ENCODE assay signal across 8 cellular contexts in the genomic region with DNA sequence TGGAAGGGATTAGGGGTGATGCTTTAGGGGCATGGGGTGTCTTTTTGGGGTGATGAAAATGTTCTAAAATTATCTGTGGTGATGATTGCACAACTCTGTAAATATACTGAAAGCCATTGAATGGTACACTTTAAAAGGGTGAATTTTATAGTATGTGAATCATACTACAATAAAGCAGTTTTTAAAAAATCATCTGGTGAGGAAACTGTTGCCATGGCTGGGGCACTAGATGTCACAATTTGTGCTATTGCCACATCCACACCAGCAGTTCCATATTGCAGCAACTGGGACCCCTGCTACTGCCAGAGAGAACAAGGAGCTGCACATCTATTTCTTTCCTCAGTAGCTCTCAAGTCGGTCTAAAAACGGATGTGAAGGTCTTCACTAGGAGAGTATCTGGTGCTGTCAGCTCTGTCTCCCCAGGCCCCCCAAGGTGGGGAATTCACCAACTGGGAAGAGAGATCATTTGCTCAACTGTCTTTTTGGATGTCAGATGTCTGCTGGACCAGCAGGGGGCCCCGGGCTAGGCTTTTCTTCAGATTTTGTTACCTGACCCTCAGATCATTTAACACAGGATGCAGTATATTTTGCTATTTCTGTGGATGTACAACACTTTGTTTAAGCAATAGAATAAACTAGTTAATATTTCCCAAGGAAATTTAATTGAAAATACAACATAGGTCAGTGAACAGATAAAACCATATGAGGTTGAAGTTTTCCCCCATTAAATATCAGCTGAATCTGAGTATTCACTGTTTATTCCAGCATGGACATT. TPM values are rescaled to one million over a fixed set of nuclear protein-coding genes. Genes with fewer than 3 reads are reported as not detected.
A peak's percentile ranks its signal among the peaks of the same experiment; 100 is the strongest.
DNase-seq lines count a peak whose midpoint lies in the region; ATAC-seq and TF ChIP-seq lines count a peak whose summit lies in the region.

No MANE protein-coding gene starts in this region.

- TF ChIP-seq CTCF in A673 (conservative IDR thresholded peaks at IDR 0.05; ENCODE audit: low read depth, low read length) (peak; percentile 62), GM13976 (IDR thresholded peaks at IDR 0.05; ENCODE audit: borderline replicate concordance, control extremely low read depth, extremely low read depth, insufficient read depth, missing control alignments) (peak; percentile 15), progenitor cell of endocrine pancreas (IDR thresholded peaks at IDR 0.05; ENCODE audit: unreplicated experiment) (peak; percentile 76)

- H3K4me1 ChIP-seq in A673 (ENCODE audit: insufficient read depth, low read length, poor library complexity, severe bottlenecking) = no peaks in the 10 kb centered on the region
- no peaks in the 10 kb centered on the region for H3K4me1 ChIP-seq in SJCRH30

- peaks cover 3% of the 10 kb centered on the region for H3K36me3 Mint-ChIP-seq in progenitor cell of endocrine pancreas (ENCODE audit: insufficient read depth)

- H3K27ac ChIP-seq in A673 (ENCODE audit: low read depth, low read length, poor library complexity, severe bottlenecking) (no peak overlapping the region), SJCRH30 (no peak overlapping the region)

- POLR2A ChIA-PET in A673 (lab: Charles Lee; ENCODE audit: low non-redundant PET) = no interaction called here

- no peaks in the 10 kb centered on the region for H3K27me3 Mint-ChIP-seq in progenitor cell of endocrine pancreas

- H3K36me3 ChIP-seq in A673 (ENCODE audit: insufficient read depth, low read length, poor library complexity, severe bottlenecking) (no peaks in the 10 kb centered on the region), SJCRH30 (no peaks in the 10 kb centered on the region)

- peaks cover 17% of the 10 kb centered on the region for H3K9me3 Mint-ChIP-seq in progenitor cell of endocrine pancreas (ENCODE audit: low read depth)

- DNase-seq in A673 (ENCODE audit: low spot score) = peak; percentile 33
- no peak for DNase-seq in GM13976 (ENCODE audit: low spot score)
- peak; percentile 18 to 42 for DNase-seq in SJCRH30
- peak; percentile 20 for DNase-seq in central memory CD4-positive, alpha-beta T cell
- no peak for DNase-seq in progenitor cell of endocrine pancreas (ENCODE audit: low spot score, unreplicated experiment)
- DNase-seq in COLO829 (ENCODE audit: low spot score) = no peak
- no peak for DNase-seq in inferior parietal cortex (ENCODE audit: extremely low spot score)

- H3K4me3 ChIP-seq in A673 (ENCODE audit: low read depth, low read length, poor library complexity, severe bottlenecking) = no peak overlapping the region
- H3K4me3 ChIP-seq in SJCRH30 = no peak overlapping the region

- BruUV-seq in A673 (replicated peaks; lab: Mats Ljungman, UMichigan) = no TSS peak

- intact Hi-C loops in A673 (cut with micrococcal nuclease; ENCODE audit: unreplicated experiment) = loop anchor here (10.0 kb wide), 1 partner anchor 152 kb away; no protein-coding TSS in a partner anchor

- no peaks in the 10 kb centered on the region for H3K27me3 ChIP-seq in A673 (replicated peaks; ENCODE audit: insufficient read depth, low read depth, low read length, poor library complexity)
- H3K27me3 ChIP-seq in SJCRH30 = no peaks in the 10 kb centered on the region

- in situ Hi-C loops in GM13976 (cut with MboI; ENCODE audit: low sequenced_read_pairs, unreplicated experiment) = no loop called here

- CTCF ChIA-PET in A673 (lab: Charles Lee) = no interaction called here

- ATAC-seq in HG02840 (IDR thresholded peaks at IDR 0.05; ENCODE audit: low FRiP score, unreplicated experiment) = no peak

- H3K4me1 Mint-ChIP-seq in progenitor cell of endocrine pancreas (ENCODE audit: low read depth) = peaks cover 5% of the 10 kb centered on the region

- H3K27ac Mint-ChIP-seq in progenitor cell of endocrine pancreas = no peak overlapping the region

- no peak overlapping the region for H3K4me3 Mint-ChIP-seq in progenitor cell of endocrine pancreas (ENCODE audit: low read depth)

- H3K9me3 ChIP-seq in A673 (ENCODE audit: low read depth, low read length, poor library complexity, severe bottlenecking) (no peaks in the 10 kb centered on the region), SJCRH30 (replicated peaks) (no peaks in the 10 kb centered on the region)

RNA-seq across cellular contexts. Expression of a gene that starts 13.2 kb away (rescaled TPM):
- total RNA-seq in A673 (2021) (0.41 and 0.52 TPM in 2 replicates), progenitor cell of endocrine pancreas (1.1 and 1.2 TPM in 2 replicates)
- 0.20 and 0.22 TPM in 2 replicates for total RNA-seq in SJCRH30 (2014; rRNA removed; shearing (Covaris generic))

Comparison
In these comparisons a context has a peak if more than half of its experiments do, and no peak if none do; other contexts are left out.
1. DNase-seq: peak in A673 (single experiment), SJCRH30 (2 of 2) and central memory CD4-positive, alpha-beta T cell (single experiment); none in GM13976 (single experiment), progenitor cell of endocrine pancreas (single experiment), COLO829 (single experiment) and inferior parietal cortex (single experiment).
2. CTCF ChIP-seq: peak in every context shown above with its lines; median percentile 76 in progenitor cell of endocrine pancreas; 62 in A673; 15 in GM13976.